11 cellular contexts compared by ENCODE assay signal in the genomic region with DNA sequence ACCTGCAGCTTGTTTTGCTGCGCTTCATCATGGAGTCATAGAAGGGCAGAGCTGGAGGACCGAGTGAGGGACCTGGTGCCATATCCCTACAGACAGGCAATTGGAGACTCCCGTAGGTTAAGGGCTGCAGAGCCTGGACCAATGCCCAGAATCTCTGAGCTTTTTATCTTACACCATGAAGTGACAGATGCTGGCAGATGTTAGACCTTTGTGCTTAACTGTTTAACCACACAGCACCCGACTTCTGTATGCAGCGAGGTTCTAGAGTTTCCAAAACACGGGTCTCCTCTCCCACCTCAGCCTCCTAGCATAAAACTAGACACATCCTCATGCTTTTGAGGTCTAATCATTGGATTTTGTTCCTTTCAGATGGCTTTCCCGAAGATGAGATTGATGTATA.
DNase-seq lines count a peak whose midpoint lies in the region; ATAC-seq and TF ChIP-seq lines count a peak whose summit lies in the region.
"Had no signal": no experiment of that assay in that cellular context is flagged by ENCODE, and none has a peak within 500 bp of the region (broad histone marks: within the 10 kb centered on the region; RNA-seq: fewer than 3 reads in every experiment).

No MANE protein-coding gene starts in this region.

- H3K4me1 ChIP-seq in mucosa of stomach (ENCODE audit: control insufficient read depth, insufficient read depth, low read length) = peaks cover 41% of the 10 kb centered on the region

- in situ Hi-C loops in brain microvascular endothelial cell (cut with HindIII; ENCODE audit: low pct_ligation_motif_present, low sequenced_read_pairs) = no loop called here

- no peak overlapping the region for H3K9ac ChIP-seq in mucosa of stomach (ENCODE audit: low read length)

- TF ChIP-seq CTCF in brain microvascular endothelial cell (IDR thresholded peaks at IDR 0.05; ENCODE audit: low read depth, low read length, missing control alignments) = no peak

- ATAC-seq in GM18909 (IDR thresholded peaks at IDR 0.05; ENCODE audit: poor library complexity, unreplicated experiment) (no peak), HG03460 (IDR thresholded peaks at IDR 0.05; ENCODE audit: unreplicated experiment) (no peak)
- ATAC-seq: T-helper 17 cell had no signal

- peak; percentile 86 for DNase-seq in DMS 273 treated with DMSO at 0.1 percent for 48 hours (lab: John Stamatoyannopoulos, UW)
- DNase-seq in NCI-H1694 treated with DMSO at 0.1 percent for 48 hours (lab: John Stamatoyannopoulos, UW) = peak; percentile 88
- peak; percentile 49 for DNase-seq in brain microvascular endothelial cell
- DNase-seq in UCSD-AML1 (lab: John Stamatoyannopoulos, UW; ENCODE audit: unreplicated experiment) = no peak
- DNase-seq in 8988T = no peak
- DNase-seq: activated naive CD8-positive, alpha-beta T cell treated with anti-CD3 and anti-CD28 coated beads, Interleukin-2, amount 10 ng/mL, durations not matched to agents 7 days and 5 days; stimulated activated CD4-positive, alpha-beta T cell treated with anti-CD3 and anti-CD28 coated beads, Interleukin-12 subunit alpha, Interleukin-12 subunit beta, amount 100 ng/mL, for 4 hours; T-helper 17 cell had no signal

- peak overlapping the region; percentile 72 for H3K27ac ChIP-seq in brain microvascular endothelial cell

- no peak overlapping the region for H3K4me3 ChIP-seq in brain microvascular endothelial cell (ENCODE audit: low read depth, low read length)
- peak overlapping the region; percentile 5 for H3K4me3 ChIP-seq in mucosa of stomach (ENCODE audit: low read length)

- no peaks in the 10 kb centered on the region for H3K36me3 ChIP-seq in brain microvascular endothelial cell (replicated peaks)
- no peaks in the 10 kb centered on the region for H3K36me3 ChIP-seq in mucosa of stomach (ENCODE audit: control insufficient read depth, insufficient read depth, low read length)

- H3K9me3 ChIP-seq in mucosa of stomach (ENCODE audit: control insufficient read depth, low read length) = no peaks in the 10 kb centered on the region

- no peaks in the 10 kb centered on the region for H3K27me3 ChIP-seq in brain microvascular endothelial cell (replicated peaks)
- no peaks in the 10 kb centered on the region for H3K27me3 ChIP-seq in mucosa of stomach (ENCODE audit: control insufficient read depth, insufficient read depth, low read length)

Comparison
In these comparisons a context has a peak if more than half of its experiments do, and no peak if none do; other contexts are left out.
1. DNase-seq: peak in DMS 273 treated with DMSO at 0.1 percent for 48 hours (single experiment), NCI-H1694 treated with DMSO at 0.1 percent for 48 hours (single experiment) and brain microvascular endothelial cell (single experiment); none in UCSD-AML1 (single experiment) and 8988T (single experiment).